Comparison of ENCODE assay signal across 1 cellular context in genomic region chr13:98567140-98567539, GRCh38.
TF ChIP-seq lines count a peak whose summit lies in the region.

No MANE protein-coding gene starts in this region.

TF ChIP-seq in H1, 55 proteins besides CTCF, POLR2A, EP300 and RAD21:
- no peak for TF ChIP-seq TAF1 (IDR thresholded peaks at IDR 0.05; ENCODE audit: low read depth, low read length)
- no peak for TF ChIP-seq PHF8 (conservative IDR thresholded peaks at IDR 0.05; ENCODE audit: low read depth, low read length)
- no peak for TF ChIP-seq JUN (IDR thresholded peaks at IDR 0.05; ENCODE audit: low read depth, low read length)
- TF ChIP-seq GABPA (IDR thresholded peaks at IDR 0.05; ENCODE audit: borderline replicate concordance, insufficient read depth, low read length), result no peak
- TF ChIP-seq BRCA1 (IDR thresholded peaks at IDR 0.05; ENCODE audit: low read depth, low read length), result no peak
- TF ChIP-seq CHD7 (IDR thresholded peaks at IDR 0.05; ENCODE audit: insufficient replicate concordance, low read length), result no peak
- no peak for TF ChIP-seq SIX5 (IDR thresholded peaks at IDR 0.05; ENCODE audit: low read depth, low read length)
- TF ChIP-seq CHD2 (IDR thresholded peaks at IDR 0.05; ENCODE audit: low read length), result no peak
- TF ChIP-seq KDM4A (IDR thresholded peaks at IDR 0.05; ENCODE audit: low read depth, low read length, severe bottlenecking), result no peak
